ENCODE assay signal across 18 cellular contexts in genomic region chr1:94552071-94552586, GRCh38. TPM values are rescaled to one million over a fixed set of nuclear protein-coding genes. Genes with fewer than 3 reads are reported as not detected.
DNase-seq lines count a peak whose midpoint lies in the region; ATAC-seq, FAIRE-seq and TF ChIP-seq lines count a peak whose summit lies in the region.
"Had no signal": no experiment of that assay in that cellular context is flagged by ENCODE, and none has a peak within 500 bp of the region (broad histone marks: within the 10 kb centered on the region; RNA-seq: fewer than 3 reads in every experiment).

No MANE protein-coding gene starts in this region.

- H3K4me2 ChIP-seq in parathyroid adenoma (ENCODE audit: low read length) = peak overlapping the region; percentile 17

- no peaks in the 10 kb centered on the region for H3K79me2 ChIP-seq in parathyroid adenoma

- 50 to 60% (median 54%) methylated on average over 5 to 8 of the region's 8 CpGs for WGBS in adrenal gland, 4 donors

- H3K36me3 ChIP-seq in adrenal gland (replicated peaks in 1 of 2) (no peaks in the 10 kb centered on the region), parathyroid adenoma (ENCODE audit: control insufficient read depth, insufficient read depth, low read length) (no peaks in the 10 kb centered on the region), uterus (no peaks in the 10 kb centered on the region)

- TF ChIP-seq POLR2A in adrenal gland (IDR thresholded peaks at IDR 0.05) = no peak
- TF ChIP-seq POLR2A in uterus (IDR thresholded peaks at IDR 0.05) = no peak

- peak overlapping the region; percentile 39 for H2AFZ ChIP-seq in parathyroid adenoma

- ATAC-seq in left ventricle myocardium superior = peak; percentile 98

- intact Hi-C loops in adrenal gland (cut with DNase I) = no loop called here
- intact Hi-C loops in left ventricle myocardium superior (cut with micrococcal nuclease) = no loop called here
- intact Hi-C loops in uterus (cut with DNase I; ENCODE audit: low total_unique reads) = no loop called here

- TF ChIP-seq CTCF in adrenal gland (IDR thresholded peaks at IDR 0.05) (no peak), parathyroid adenoma (IDR thresholded peaks at IDR 0.05) (no peak), uterus (IDR thresholded peaks at IDR 0.05) (no peak)

- H3K27me3 ChIP-seq in adrenal gland (no peaks in the 10 kb centered on the region), parathyroid adenoma (ENCODE audit: control insufficient read depth, insufficient read depth, low read length) (no peaks in the 10 kb centered on the region), uterus (no peaks in the 10 kb centered on the region)

- H3K27ac ChIP-seq in adrenal gland (peak overlapping the region in 2 of 5 donors; percentile 18 to 56), parathyroid adenoma (peak overlapping the region; percentile 96), uterus (no peak overlapping the region)

- DNase-seq in ELR (ENCODE audit: low read depth) (peak; percentile 59), adrenal gland (peak in 4 of 7 donors; percentile 18 to 38 (median 34)), left ventricle myocardium superior (peak; percentile 47), T-helper 9 cell (no peak), uterus (no peak), GM19239 (ENCODE audit: insufficient read length, low spot score) (no peak)
- DNase-seq in activated CD4-positive, alpha-beta T cell treated with anti-CD3 and anti-CD28 coated beads for 1 hour = no peak
- DNase-seq: activated CD4-positive, CD25-positive, alpha-beta regulatory T cell treated with anti-CD3 and anti-CD28 coated beads, Interleukin-2, amount 50 U/mL, for 72 hours; activated naive CD4-positive, alpha-beta T cell treated with anti-CD3 and anti-CD28 coated beads, Interleukin-2, amount 50 U/mL, for 16 hours; effector memory CD4-positive, alpha-beta T cell; foreskin fibroblast; Kasumi-1; NCI-H187 treated with DMSO at 0.1 percent for 48 hours; NCI-H82; RPMI8226; T-helper 2 cell had no signal

- no peak for FAIRE-seq in GM19239 (lab: Jason Lieb, UNC)
- FAIRE-seq: GM12892 had no signal

- H3K9me3 ChIP-seq in adrenal gland (replicated peaks in 1 of 3) (no peaks in the 10 kb centered on the region), parathyroid adenoma (ENCODE audit: control insufficient read depth, low read length) (no peaks in the 10 kb centered on the region), uterus (no peaks in the 10 kb centered on the region)

- H3K4me1 ChIP-seq in adrenal gland (replicated peaks in 1 of 2) (peaks cover 0 to 8% of the 10 kb centered on the region in 2 donors), parathyroid adenoma (peaks cover 56% of the 10 kb centered on the region), uterus (no peaks in the 10 kb centered on the region)

- no peak overlapping the region for H3K4me3 ChIP-seq in adrenal gland
- no peak overlapping the region for H3K4me3 ChIP-seq in parathyroid adenoma (ENCODE audit: low read depth, low read length)
- H3K4me3 ChIP-seq in uterus = no peak overlapping the region

- no peak overlapping the region for H3K9ac ChIP-seq in parathyroid adenoma

RNA-seq across cellular contexts. Expression of gene F3, which starts 10.6 kb away (rescaled TPM):
- total RNA-seq in adrenal gland = 10 to 100 TPM; 11.8 to 38.9 (median 21.5) TPM
- 10 to 100 TPM; 26.0 to 50.9 (median 34.3) TPM for polyA plus RNA-seq in adrenal gland
- 50.2 TPM for total RNA-seq in left ventricle myocardium superior
- 10 to 100 TPM in 3 of 4 donors, 1 to 10 TPM in 1; 5.9 to 85.6 (median 40.9) TPM for total RNA-seq in uterus

Comparison
In these comparisons a context has a peak if more than half of its experiments do, and no peak if none do; other contexts are left out.
1. DNase-seq: peak in ELR (single experiment), adrenal gland (4 of 7) and left ventricle myocardium superior (single experiment); none in T-helper 9 cell (single experiment), uterus (0 of 2), activated CD4-positive, alpha-beta T cell treated with anti-CD3 and anti-CD28 coated beads for 1 hour (single experiment) and GM19239 (single experiment).